ENCODE assay signal across 16 cellular contexts in genomic region chr5:22625451-22625850, GRCh38.
DNase-seq lines count a peak whose midpoint lies in the region; ATAC-seq and TF ChIP-seq lines count a peak whose summit lies in the region.
"Had no signal": no experiment of that assay in that cellular context is flagged by ENCODE, and none has a peak within 500 bp of the region (broad histone marks: within the 10 kb centered on the region; RNA-seq: fewer than 3 reads in every experiment).

No MANE protein-coding gene starts in this region.

- H3K4me3 ChIP-seq in right atrium auricular region (no peak overlapping the region), neuronal stem cell (ENCODE audit: low read length in 2 of 2) (no peak overlapping the region)
- H3K4me3 ChIP-seq: A549; BLaER1 treated with 17β-estradiol and CSF1 and Interleukin-3, amounts not matched to agents 10 nM and 100 nM; GM12878 had no signal

- no peak overlapping the region for H4K8ac ChIP-seq in neuronal stem cell (ENCODE audit: low read depth, low read length)

- WGBS in neuronal stem cell (ENCODE audit: extremely low coverage in 2 of 2, insufficient read length in 2 of 2, insufficient replicate concordance in 1 of 2), 2 donors: no CpG with 5 or more reads among the region's 2 CpGs

- H3K27ac ChIP-seq in right atrium auricular region (no peak overlapping the region), neuronal stem cell (replicated peaks; ENCODE audit: low read length) (no peak overlapping the region)
- H3K27ac ChIP-seq: 22Rv1; A549; BLaER1 treated with 17β-estradiol and CSF1 and Interleukin-3, amounts not matched to agents 10 nM and 100 nM; C4-2B had no signal

- TF ChIP-seq CTCF in right atrium auricular region (IDR thresholded peaks at IDR 0.05): no peak

- H3K4ac ChIP-seq in neuronal stem cell (ENCODE audit: low read length): no peak overlapping the region

- H3K4me1 ChIP-seq in right atrium auricular region (no peaks in the 10 kb centered on the region), neuronal stem cell (ENCODE audit: control insufficient read depth in 2 of 2, insufficient read depth in 1 of 2, low read depth in 1 of 2, low read length in 2 of 2) (no peaks in the 10 kb centered on the region)
- H3K4me1 ChIP-seq: A549; BLaER1 treated with 17β-estradiol and CSF1 and Interleukin-3, amounts not matched to agents 10 nM and 100 nM; Caco-2 had no signal

- no peak overlapping the region for H3K9ac ChIP-seq in neuronal stem cell (ENCODE audit: low read depth, low read length, poor library complexity)
- H3K9ac ChIP-seq: BLaER1 treated with 17β-estradiol and CSF1 and Interleukin-3, amounts not matched to agents 10 nM and 100 nM had no signal

- H3K79me1 ChIP-seq in neuronal stem cell (ENCODE audit: low read depth, low read length): no peaks in the 10 kb centered on the region

- DNase-seq in Right ventricle myocardium inferior (ENCODE audit: missing footprints): peak; percentile 34
- DNase-seq in right atrium auricular region (ENCODE audit: low spot score): no peak
- DNase-seq in neuronal stem cell (ENCODE audit: low spot score): no peak
- DNase-seq in GDM1 (lab: John Stamatoyannopoulos, UW): no peak
- DNase-seq: AML-193; Caco-2; Calu3; CD4-positive, alpha-beta T cell; CD8-positive, alpha-beta T cell; DMS79 treated with DMSO at 0.1 percent for 48 hours had no signal

- no peaks in the 10 kb centered on the region for H3K36me3 ChIP-seq in right atrium auricular region
- no peaks in the 10 kb centered on the region for H3K36me3 ChIP-seq in neuronal stem cell (replicated peaks in 1 of 2; ENCODE audit: control insufficient read depth in 2 of 2, insufficient read depth in 2 of 2, low read length in 2 of 2)
- H3K36me3 ChIP-seq: BLaER1 treated with 17β-estradiol and CSF1 and Interleukin-3, amounts not matched to agents 10 nM and 100 nM had no signal

- H2BK5ac ChIP-seq in neuronal stem cell (ENCODE audit: low read length): no peak overlapping the region

- H3K23ac ChIP-seq in neuronal stem cell (ENCODE audit: low read depth, low read length, poor library complexity): no peak overlapping the region

- intact Hi-C loops in Right ventricle myocardium inferior (cut with DNase I): no loop called here

- H3K27me3 ChIP-seq in right atrium auricular region (no peaks in the 10 kb centered on the region), neuronal stem cell (ENCODE audit: control insufficient read depth in 3 of 3, insufficient read depth in 3 of 3, low read depth in 1 of 3, low read length in 3 of 3) (no peaks in the 10 kb centered on the region)
- H3K27me3 ChIP-seq: BLaER1 treated with 17β-estradiol and CSF1 and Interleukin-3, amounts not matched to agents 10 nM and 100 nM had no signal

- H3K9me3 ChIP-seq in right atrium auricular region (no peaks in the 10 kb centered on the region), neuronal stem cell (replicated peaks in 1 of 2; ENCODE audit: control insufficient read depth in 2 of 2, insufficient read depth in 1 of 2, low read depth in 1 of 2, low read length in 2 of 2) (no peaks in the 10 kb centered on the region)
- H3K9me3 ChIP-seq: Caco-2 had no signal

- no peak overlapping the region for H2AFZ ChIP-seq in neuronal stem cell (ENCODE audit: low read length)

- H4K91ac ChIP-seq in neuronal stem cell (ENCODE audit: low read depth, low read length, poor library complexity): no peak overlapping the region

- no peak for ATAC-seq in Right ventricle myocardium inferior
- ATAC-seq in activated CD4-positive, CD25-positive, alpha-beta regulatory T cell treated with anti-CD3 and anti-CD28 coated beads, Interleukin-2, amount 50 U/mL, for 24 hours: no peak
- ATAC-seq: A549; CD8-positive, alpha-beta T cell; GM12878 had no signal

- H3K4me2 ChIP-seq in neuronal stem cell (ENCODE audit: insufficient read depth, low read length, poor library complexity, severe bottlenecking): no peak overlapping the region
- H3K4me2 ChIP-seq: A549; BLaER1 treated with 17β-estradiol and CSF1 and Interleukin-3, amounts not matched to agents 10 nM and 100 nM had no signal

- peak overlapping the region; percentile 21 for H3K14ac ChIP-seq in neuronal stem cell (ENCODE audit: low read length)

- no peak overlapping the region for H2BK120ac ChIP-seq in neuronal stem cell (ENCODE audit: low read depth, low read length)

- H2BK12ac ChIP-seq in neuronal stem cell (ENCODE audit: low read length): no peak overlapping the region

- no peak overlapping the region for H2AK5ac ChIP-seq in neuronal stem cell (ENCODE audit: low read depth, low read length)

- H2BK15ac ChIP-seq in neuronal stem cell (ENCODE audit: low read length): no peak overlapping the region

- H3K18ac ChIP-seq in neuronal stem cell (ENCODE audit: low read length): peak overlapping the region; percentile 80
